8 cellular contexts compared by ENCODE assay signal in genomic region chr5:54469655-54470054, GRCh38. TPM values are rescaled to one million over a fixed set of nuclear protein-coding genes. Genes with fewer than 3 reads are reported as not detected.
DNase-seq lines count a peak whose midpoint lies in the region; ATAC-seq, FAIRE-seq and TF ChIP-seq lines count a peak whose summit lies in the region.

No MANE protein-coding gene starts in this region.

- H3K4me3 ChIP-seq in OCI-LY3 (ENCODE audit: low read length) (peak overlapping the region; percentile 47), body of pancreas (no peak overlapping the region)

- no peaks in the 10 kb centered on the region for H3K79me2 ChIP-seq in OCI-LY3 (ENCODE audit: low read length)

- peak overlapping the region; percentile 69 for H3K4me2 ChIP-seq in OCI-LY3 (ENCODE audit: low read length)

- no peaks in the 10 kb centered on the region for H3K9me3 ChIP-seq in OCI-LY3 (ENCODE audit: insufficient read depth, low read length)
- H3K9me3 ChIP-seq in body of pancreas: no peaks in the 10 kb centered on the region

- intact Hi-C loops in body of pancreas (cut with DNase I): no loop called here

- TF ChIP-seq CTCF in OCI-LY3 (IDR thresholded peaks at IDR 0.05; ENCODE audit: low read depth, low read length): no peak
- TF ChIP-seq CTCF in body of pancreas (IDR thresholded peaks at IDR 0.05): no peak

- WGBS in body of pancreas, 2 donors: 50 to 54% methylated on average over 3 of the region's 3 CpGs

- no peak overlapping the region for H3K27ac ChIP-seq in OCI-LY3 (ENCODE audit: low read length)
- H3K27ac ChIP-seq in body of pancreas: no peak overlapping the region

- H3K36me3 ChIP-seq in OCI-LY3 (replicated peaks; ENCODE audit: low read depth, low read length): no peaks in the 10 kb centered on the region
- H3K36me3 ChIP-seq in body of pancreas (replicated peaks in 1 of 2; ENCODE audit: insufficient read depth in 1 of 2, low read depth in 2 of 2): no peaks in the 10 kb centered on the region

- DNase-seq in GM12891 (ENCODE audit: insufficient read length, low spot score): peak; percentile 20
- no peak for DNase-seq in left lobe of liver (ENCODE audit: low spot score)
- DNase-seq in DMS 273 (lab: John Stamatoyannopoulos, UW; ENCODE audit: unreplicated experiment): no peak
- no peak for DNase-seq in stimulated activated naive CD4-positive, alpha-beta T cell (lab: John Stamatoyannopoulos, UW)
- no peak for DNase-seq in body of pancreas

- TF ChIP-seq POLR2A in GM12891 (IDR thresholded peaks at IDR 0.05; ENCODE audit: low read depth, low read length): no peak
- no peak for TF ChIP-seq POLR2A in body of pancreas (IDR thresholded peaks at IDR 0.05)

- H3K9ac ChIP-seq in OCI-LY3 (ENCODE audit: low read length): no peak overlapping the region

- H3K4me1 ChIP-seq in OCI-LY3 (ENCODE audit: low read length): peaks cover 10% of the 10 kb centered on the region
- no peaks in the 10 kb centered on the region for H3K4me1 ChIP-seq in body of pancreas

- H3K27me3 ChIP-seq in OCI-LY3 (ENCODE audit: low read depth, low read length) (peaks cover 23% of the 10 kb centered on the region), body of pancreas (no peaks in the 10 kb centered on the region)

- no peak overlapping the region for H2AFZ ChIP-seq in OCI-LY3 (ENCODE audit: low read depth, low read length)

- no peaks in the 10 kb centered on the region for H4K20me1 ChIP-seq in OCI-LY3 (ENCODE audit: insufficient read depth, low read length)

- ATAC-seq in GM21723 (IDR thresholded peaks at IDR 0.05; ENCODE audit: unreplicated experiment) (peak; percentile 83), left lobe of liver (peak; percentile 85), GM19035 (IDR thresholded peaks at IDR 0.05; ENCODE audit: unreplicated experiment) (no peak), body of pancreas (no peak)

- FAIRE-seq in GM12891 (lab: Jason Lieb, UNC): peak; percentile 23

TF ChIP-seq in GM12891, 5 proteins besides CTCF, POLR2A, EP300 and RAD21:
- TF ChIP-seq SPI1 (IDR thresholded peaks at IDR 0.05; ENCODE audit: low read depth, low read length) (peak; percentile 98), POU2F2 (IDR thresholded peaks at IDR 0.05; ENCODE audit: low read depth, low read length) (no peak)

RNA-seq across cellular contexts. Expression of gene HSPB3, which starts 14.2 kb away (rescaled TPM):
- polyA plus RNA-seq in GM12891 (2012; ENCODE audit: low read depth, missing spikeins): not detected
- total RNA-seq in left lobe of liver (not detected), body of pancreas (not detected)

RNA-seq across cellular contexts. Expression of gene SNX18, which starts 47.9 kb away (rescaled TPM):
- polyA plus RNA-seq in GM12891 (2012; ENCODE audit: low read depth, missing spikeins): 0.33 TPM
- total RNA-seq in left lobe of liver (22.3 TPM), body of pancreas (10 to 100 TPM; 22.4 to 24.4 TPM)

Comparison
In these comparisons a context has a peak if more than half of its experiments do, and no peak if none do; other contexts are left out.
1. ATAC-seq: peak in GM21723 (single experiment) and left lobe of liver (single experiment); none in GM19035 (single experiment) and body of pancreas (single experiment).